Comparison of ENCODE assay signal across 1 cellular context in the genomic region with DNA sequence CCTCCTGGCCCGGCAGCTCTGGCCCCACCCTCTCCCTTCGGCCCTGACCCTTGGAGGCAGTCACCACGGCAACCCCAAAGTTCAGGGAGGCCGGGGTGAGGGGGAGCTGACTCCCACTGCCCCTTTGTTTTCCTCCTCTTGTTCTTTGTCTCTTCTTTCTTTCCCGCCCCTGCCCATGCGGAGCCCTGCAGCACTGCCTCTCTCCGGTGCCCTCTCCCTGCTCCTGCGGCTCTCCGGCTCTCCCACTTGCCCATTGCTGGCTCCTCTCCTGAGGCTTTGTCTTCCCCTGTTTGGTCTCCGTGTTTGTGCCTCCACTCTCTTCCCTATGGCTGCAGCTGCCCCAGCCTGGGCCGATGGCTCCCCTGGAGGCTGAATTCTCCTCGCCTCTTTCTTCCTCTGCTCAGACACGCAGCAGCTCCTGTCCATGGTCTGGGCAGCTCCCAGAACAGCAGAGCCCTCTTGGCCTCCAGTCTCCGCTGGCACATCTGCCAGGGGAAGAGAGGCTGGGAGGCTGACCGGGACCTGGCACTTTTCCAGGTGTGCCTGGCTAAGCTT.
TF ChIP-seq lines count a peak whose summit lies in the region.

No MANE protein-coding gene starts in this region.

TF ChIP-seq in SK-N-SH treated with all-trans-retinoic acid at 6 μM for 48 hours, 23 proteins besides CTCF, POLR2A, EP300 and RAD21 (continued from another document):
- TF ChIP-seq, protein P1, sequence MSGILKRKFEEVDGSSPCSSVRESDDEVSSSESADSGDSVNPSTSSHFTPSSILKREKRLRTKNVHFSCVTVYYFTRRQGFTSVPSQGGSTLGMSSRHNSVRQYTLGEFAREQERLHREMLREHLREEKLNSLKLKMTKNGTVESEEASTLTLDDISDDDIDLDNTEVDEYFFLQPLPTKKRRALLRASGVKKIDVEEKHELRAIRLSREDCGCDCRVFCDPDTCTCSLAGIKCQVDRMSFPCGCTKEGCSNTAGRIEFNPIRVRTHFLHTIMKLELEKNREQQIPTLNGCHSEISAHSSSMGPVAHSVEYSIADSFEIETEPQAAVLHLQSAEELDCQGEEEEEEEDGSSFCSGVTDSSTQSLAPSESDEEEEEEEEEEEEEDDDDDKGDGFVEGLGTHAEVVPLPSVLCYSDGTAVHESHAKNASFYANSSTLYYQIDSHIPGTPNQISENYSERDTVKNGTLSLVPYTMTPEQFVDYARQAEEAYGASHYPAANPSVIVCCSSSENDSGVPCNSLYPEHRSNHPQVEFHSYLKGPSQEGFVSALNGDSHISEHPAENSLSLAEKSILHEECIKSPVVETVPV (CRISPR knock-in tag; IDR thresholded peaks at IDR 0.05): no peak
- TF ChIP-seq TCF4 (CRISPR knock-in tag; IDR thresholded peaks at IDR 0.05; ENCODE audit: borderline replicate concordance) (no peak), PPARA (CRISPR knock-in tag; IDR thresholded peaks at IDR 0.05; ENCODE audit: borderline replicate concordance) (no peak), ZFP30 (CRISPR knock-in tag; IDR thresholded peaks at IDR 0.05) (no peak)
- TF ChIP-seq, protein P2, sequence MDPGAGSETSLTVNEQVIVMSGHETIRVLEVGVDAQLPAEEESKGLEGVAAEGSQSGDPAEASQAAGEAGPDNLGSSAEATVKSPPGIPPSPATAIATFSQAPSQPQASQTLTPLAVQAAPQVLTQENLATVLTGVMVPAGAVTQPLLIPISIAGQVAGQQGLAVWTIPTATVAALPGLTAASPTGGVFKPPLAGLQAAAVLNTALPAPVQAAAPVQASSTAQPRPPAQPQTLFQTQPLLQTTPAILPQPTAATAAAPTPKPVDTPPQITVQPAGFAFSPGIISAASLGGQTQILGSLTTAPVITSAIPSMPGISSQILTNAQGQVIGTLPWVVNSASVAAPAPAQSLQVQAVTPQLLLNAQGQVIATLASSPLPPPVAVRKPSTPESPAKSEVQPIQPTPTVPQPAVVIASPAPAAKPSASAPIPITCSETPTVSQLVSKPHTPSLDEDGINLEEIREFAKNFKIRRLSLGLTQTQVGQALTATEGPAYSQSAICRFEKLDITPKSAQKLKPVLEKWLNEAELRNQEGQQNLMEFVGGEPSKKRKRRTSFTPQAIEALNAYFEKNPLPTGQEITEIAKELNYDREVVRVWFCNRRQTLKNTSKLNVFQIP (CRISPR knock-in tag; IDR thresholded peaks at IDR 0.05; ENCODE audit: borderline replicate concordance, low read depth): no peak
